ENCODE assay signal across 11 cellular contexts in the genomic region with DNA sequence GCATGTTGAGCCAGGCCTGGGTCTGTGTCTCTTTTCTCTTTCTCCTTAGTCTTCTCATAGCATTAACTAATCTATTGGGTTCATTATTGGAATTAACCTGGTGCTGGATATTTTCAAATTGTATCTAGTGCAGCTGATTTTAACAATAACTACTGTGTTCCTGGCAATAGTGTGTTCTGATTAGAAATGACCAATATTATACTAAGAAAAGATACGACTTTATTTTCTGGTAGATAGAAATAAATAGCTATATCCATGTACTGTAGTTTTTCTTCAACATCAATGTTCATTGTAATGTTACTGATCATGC. TPM values are rescaled to one million over a fixed set of nuclear protein-coding genes. Genes with fewer than 3 reads are reported as not detected.
DNase-seq lines count a peak whose midpoint lies in the region; ATAC-seq and TF ChIP-seq lines count a peak whose summit lies in the region.
"Had no signal": no experiment of that assay in that cellular context is flagged by ENCODE, and none has a peak within 500 bp of the region (broad histone marks: within the 10 kb centered on the region; RNA-seq: fewer than 3 reads in every experiment).

No MANE protein-coding gene starts in this region.

- H3K9me3 ChIP-seq in HUES6 (ENCODE audit: control insufficient read depth, insufficient read depth, low read depth, low read length) (no peaks in the 10 kb centered on the region), breast epithelium (no peaks in the 10 kb centered on the region), mesenchymal stem cell (ENCODE audit: control insufficient read depth, low read length) (no peaks in the 10 kb centered on the region)
- H3K9me3 ChIP-seq: MG63 had no signal

- peaks cover 51% of the 10 kb centered on the region for H3K36me3 Mint-ChIP-seq in stimulated activated effector memory CD8-positive, alpha-beta T cell treated with anti-CD3 and anti-CD28 coated beads, Interleukin-12 subunit alpha, Interleukin-12 subunit beta, amount 100 ng/mL, for 72 hours

- DNase-seq in breast epithelium (ENCODE audit: low spot score in 2 of 2) = no peak
- no peak for DNase-seq in mesenchymal stem cell
- DNase-seq in stimulated activated effector memory CD8-positive, alpha-beta T cell treated with anti-CD3 and anti-CD28 coated beads, Interleukin-12 subunit alpha, Interleukin-12 subunit beta, amount 100 ng/mL, for 72 hours (ENCODE audit: low spot score in 2 of 2) = no peak
- no peak for DNase-seq in putamen (ENCODE audit: low spot score)
- no peak for DNase-seq in brain microvascular endothelial cell
- no peak for DNase-seq in globus pallidus (ENCODE audit: low spot score)
- DNase-seq: MG63; stimulated activated CD4-positive, alpha-beta T cell treated with anti-CD3 and anti-CD28 coated beads, Interleukin-12 subunit alpha, Interleukin-12 subunit beta, amount 100 ng/mL, for 4 hours had no signal

- H2BK12ac ChIP-seq in mesenchymal stem cell (ENCODE audit: low read length in 2 of 2) = no peak overlapping the region

- H4K8ac ChIP-seq in mesenchymal stem cell (ENCODE audit: low read length) = no peak overlapping the region

- peak overlapping the region; percentile 25 for H3K4me3 Mint-ChIP-seq in stimulated activated effector memory CD8-positive, alpha-beta T cell treated with anti-CD3 and anti-CD28 coated beads, Interleukin-12 subunit alpha, Interleukin-12 subunit beta, amount 100 ng/mL, for 72 hours

- H3K9me3 Mint-ChIP-seq in stimulated activated effector memory CD8-positive, alpha-beta T cell treated with anti-CD3 and anti-CD28 coated beads, Interleukin-12 subunit alpha, Interleukin-12 subunit beta, amount 100 ng/mL, for 72 hours = no peaks in the 10 kb centered on the region
- H3K9me3 Mint-ChIP-seq: dendritic cell treated with granulocyte-macrophage colony-stimulating factor and Interleukin-4, amounts not matched to agents 40 ng/mL and 50 ng/mL, for 4 days had no signal

- H3K4me1 ChIP-seq in HUES6 (ENCODE audit: control insufficient read depth, insufficient read depth, low read length) (peaks cover 18% of the 10 kb centered on the region), breast epithelium (peaks cover 0 to 3% of the 10 kb centered on the region in 2 donors), mesenchymal stem cell (ENCODE audit: control insufficient read depth, insufficient read depth, low read depth, low read length) (peaks cover 18% of the 10 kb centered on the region)

- WGBS in mesenchymal stem cell = no CpG with 5 or more reads among the region's 1 CpG

- H4K91ac ChIP-seq in mesenchymal stem cell (ENCODE audit: low read length) = no peak overlapping the region

- H3K36me3 ChIP-seq in HUES6 (ENCODE audit: control insufficient read depth, insufficient read depth, low read length) (peaks cover 18% of the 10 kb centered on the region), breast epithelium (no peaks in the 10 kb centered on the region), mesenchymal stem cell (ENCODE audit: control insufficient read depth in 1 of 2, insufficient read depth in 2 of 2, low read depth in 1 of 2, low read length in 2 of 2) (peaks cover 10 to 22% of the 10 kb centered on the region in 2 experiments), brain microvascular endothelial cell (replicated peaks) (peaks cover 16% of the 10 kb centered on the region)
- H3K36me3 ChIP-seq: MG63 had no signal

- H3K27me3 ChIP-seq in HUES6 (ENCODE audit: control insufficient read depth, insufficient read depth, low read length) (peaks cover 2% of the 10 kb centered on the region; the same call in 1 of the 2 replicates), breast epithelium (no peaks in the 10 kb centered on the region), mesenchymal stem cell (ENCODE audit: control insufficient read depth in 1 of 2, insufficient read depth in 1 of 2, low read length in 2 of 2) (peaks cover 0 to 4% of the 10 kb centered on the region in 2 experiments), brain microvascular endothelial cell (replicated peaks) (no peaks in the 10 kb centered on the region)
- H3K27me3 ChIP-seq: MG63 had no signal

- no peak overlapping the region for H2BK120ac ChIP-seq in mesenchymal stem cell (ENCODE audit: low read depth, low read length)

- TF ChIP-seq CTCF in breast epithelium (IDR thresholded peaks at IDR 0.05) (no peak), brain microvascular endothelial cell (IDR thresholded peaks at IDR 0.05; ENCODE audit: low read depth, low read length, missing control alignments) (no peak)

- no peak overlapping the region for H2BK15ac ChIP-seq in mesenchymal stem cell (ENCODE audit: low read depth, poor library complexity, severe bottlenecking)

- H3K27ac Mint-ChIP-seq in stimulated activated effector memory CD8-positive, alpha-beta T cell treated with anti-CD3 and anti-CD28 coated beads, Interleukin-12 subunit alpha, Interleukin-12 subunit beta, amount 100 ng/mL, for 72 hours = peak overlapping the region; percentile 71

- no peak overlapping the region for H3K18ac ChIP-seq in mesenchymal stem cell (ENCODE audit: low read depth in 1 of 2, low read length in 2 of 2)

- peak overlapping the region; percentile 85; the same call in 1 of the 2 replicates for H3K4me3 ChIP-seq in HUES6 (ENCODE audit: low read depth, low read length)
- peak overlapping the region; percentile 87 to 93 (median 88) for H3K4me3 ChIP-seq in breast epithelium
- no peak overlapping the region for H3K4me3 ChIP-seq in mesenchymal stem cell (ENCODE audit: insufficient read depth in 1 of 2, low read depth in 1 of 2, low read length in 2 of 2)
- H3K4me3 ChIP-seq in brain microvascular endothelial cell (ENCODE audit: low read depth, low read length) = no peak overlapping the region
- H3K4me3 ChIP-seq: MG63 had no signal

- no peak overlapping the region for H3K4ac ChIP-seq in mesenchymal stem cell (ENCODE audit: low read depth in 1 of 2, low read length in 2 of 2)

- H3K4me2 ChIP-seq in mesenchymal stem cell (ENCODE audit: low read length, poor library complexity, severe bottlenecking) = no peak overlapping the region

- no peak overlapping the region for H2AK5ac ChIP-seq in mesenchymal stem cell (ENCODE audit: low read length, severe bottlenecking)

- H3K14ac ChIP-seq in mesenchymal stem cell (ENCODE audit: low read length in 2 of 2) = no peak overlapping the region

- H3K27ac ChIP-seq in HUES6 (ENCODE audit: low read depth, low read length) = no peak overlapping the region
- H3K27ac ChIP-seq in breast epithelium = peak overlapping the region in 1 of 2 donors; percentile 100
- no peak overlapping the region for H3K27ac ChIP-seq in mesenchymal stem cell (ENCODE audit: low read length, poor library complexity, severe bottlenecking)
- H3K27ac ChIP-seq in brain microvascular endothelial cell = no peak overlapping the region

- ATAC-seq in stimulated activated effector memory CD8-positive, alpha-beta T cell treated with anti-CD3 and anti-CD28 coated beads, Interleukin-12 subunit alpha, Interleukin-12 subunit beta, amount 100 ng/mL, for 72 hours = no peak
- ATAC-seq in GM21447 (IDR thresholded peaks at IDR 0.05; ENCODE audit: unreplicated experiment) = no peak

- H3K79me1 ChIP-seq in mesenchymal stem cell (replicated peaks; ENCODE audit: low read length, poor library complexity, severe bottlenecking) = peaks cover 10% of the 10 kb centered on the region

- intact Hi-C loops in breast epithelium (cut with DNase I; ENCODE audit: low total_unique reads) = no loop called here

- H3K9ac ChIP-seq in HUES6 (ENCODE audit: low read length) (peak overlapping the region; percentile 27), mesenchymal stem cell (ENCODE audit: low read length) (peak overlapping the region; percentile 98)

- in situ Hi-C loops in brain microvascular endothelial cell (cut with HindIII; ENCODE audit: low pct_ligation_motif_present, low sequenced_read_pairs) = no loop called here

- no peak overlapping the region for H3K23ac ChIP-seq in mesenchymal stem cell (ENCODE audit: low read length in 2 of 2)

- H3K4me1 Mint-ChIP-seq in stimulated activated effector memory CD8-positive, alpha-beta T cell treated with anti-CD3 and anti-CD28 coated beads, Interleukin-12 subunit alpha, Interleukin-12 subunit beta, amount 100 ng/mL, for 72 hours = peaks cover 39% of the 10 kb centered on the region

- TF ChIP-seq POLR2A in breast epithelium (IDR thresholded peaks at IDR 0.05) = no peak

- H2BK5ac ChIP-seq in mesenchymal stem cell (ENCODE audit: low read depth, low read length, poor library complexity, severe bottlenecking) = no peak overlapping the region

- H2AFZ ChIP-seq in mesenchymal stem cell (ENCODE audit: low read depth, low read length) = no peak overlapping the region

RNA-seq across cellular contexts. Expression of gene FOS, which starts 3.0 kb away (rescaled TPM):
- total RNA-seq in breast epithelium = 100 to 1,000 TPM; 398 to 629 (median 549) TPM
- 587 TPM for polyA plus RNA-seq in mesenchymal stem cell (2013, experiment 1 of 2)
- 551 TPM for polyA plus RNA-seq in mesenchymal stem cell (2013, experiment 2 of 2)

Comparison
In these comparisons a context has a peak if more than half of its experiments do, and no peak if none do; other contexts are left out.
1. H3K4me3 ChIP-seq: peak in HUES6 (single experiment) and breast epithelium (3 of 3); none in mesenchymal stem cell (0 of 2) and brain microvascular endothelial cell (single experiment).